In genomic region chr6:57024775-57025174, GRCh38 we compare ENCODE assay signal across 31 cellular contexts.
"Had no signal": no experiment of that assay in that cellular context is flagged by ENCODE, and none has a peak within 500 bp of the region (broad histone marks: within the 10 kb centered on the region; RNA-seq: fewer than 3 reads in every experiment).

No MANE protein-coding gene starts in this region.

- DNase-seq: activated CD4-positive, alpha-beta T cell treated with anti-CD3 and anti-CD28 coated beads for 1 hour; activated CD4-positive, alpha-beta T cell treated with anti-CD3 and anti-CD28 coated beads, Interleukin-2, amount 10 ng/mL, durations not matched to agents 24 days and 14 days; activated CD4-positive, alpha-beta T cell treated with anti-CD3 and anti-CD28 coated beads, Interleukin-2, amount 50 U/mL, for 4 hours; activated CD4-positive, CD25-positive, alpha-beta regulatory T cell; activated CD8-positive, alpha-beta T cell treated with anti-CD3 and anti-CD28 coated beads for 36 hours; activated effector memory CD4-positive, alpha-beta T cell treated with Interleukin-2 at 50 U/mL for 16 hours; activated naive CD4-positive, alpha-beta T cell treated with anti-CD3 and anti-CD28 coated beads, Interleukin-2, amount 10 ng/mL, durations not matched to agents 7 days and 5 days; activated naive CD8-positive, alpha-beta T cell treated with anti-CD3 and anti-CD28 coated beads, Interleukin-2, amount 50 U/mL, for 24 hours; activated T-cell treated with anti-CD3 and anti-CD28 coated beads, Interleukin-2, amount 50 U/mL, for 4 hours; amniotic stem cell; aorta; brain microvascular endothelial cell; central memory CD4-positive, alpha-beta T cell; Kasumi-1; MG63; NCI-H1048; NCI-H1105 treated with DMSO at 0.1 percent for 48 hours; NCI-H1436; NCI-H1694; NCI-H1930; NCI-H2081 treated with DMSO at 0.1 percent for 48 hours; NCI-H226; NCI-H524 treated with DMSO at 0.1 percent for 48 hours; RPMI8226; SIG-M5; T-cell; T-helper 17 cell; T-helper 9 cell had no signal

- H3K27me3 ChIP-seq: brain microvascular endothelial cell, MG63 had no signal

- ATAC-seq: activated CD8-positive, alpha-beta T cell treated with anti-CD3 and anti-CD28 coated beads for 36 hours; activated naive CD8-positive, alpha-beta T cell treated with anti-CD3 and anti-CD28 coated beads, Interleukin-2, amount 50 U/mL, for 24 hours; activated T-cell treated with anti-CD3 and anti-CD28 coated beads, Interleukin-2, amount 50 U/mL, for 4 hours; Panc1; SK-N-SH treated with all-trans-retinoic acid at 6 μM for 48 hours; T-cell; T-helper 17 cell had no signal

- H3K36me3 ChIP-seq: brain microvascular endothelial cell, MG63 had no signal

- H3K27ac ChIP-seq: brain microvascular endothelial cell, VCaP had no signal

- H3K4me3 ChIP-seq: MG63 had no signal
